ENCODE assay signal across 9 cellular contexts in the genomic region with DNA sequence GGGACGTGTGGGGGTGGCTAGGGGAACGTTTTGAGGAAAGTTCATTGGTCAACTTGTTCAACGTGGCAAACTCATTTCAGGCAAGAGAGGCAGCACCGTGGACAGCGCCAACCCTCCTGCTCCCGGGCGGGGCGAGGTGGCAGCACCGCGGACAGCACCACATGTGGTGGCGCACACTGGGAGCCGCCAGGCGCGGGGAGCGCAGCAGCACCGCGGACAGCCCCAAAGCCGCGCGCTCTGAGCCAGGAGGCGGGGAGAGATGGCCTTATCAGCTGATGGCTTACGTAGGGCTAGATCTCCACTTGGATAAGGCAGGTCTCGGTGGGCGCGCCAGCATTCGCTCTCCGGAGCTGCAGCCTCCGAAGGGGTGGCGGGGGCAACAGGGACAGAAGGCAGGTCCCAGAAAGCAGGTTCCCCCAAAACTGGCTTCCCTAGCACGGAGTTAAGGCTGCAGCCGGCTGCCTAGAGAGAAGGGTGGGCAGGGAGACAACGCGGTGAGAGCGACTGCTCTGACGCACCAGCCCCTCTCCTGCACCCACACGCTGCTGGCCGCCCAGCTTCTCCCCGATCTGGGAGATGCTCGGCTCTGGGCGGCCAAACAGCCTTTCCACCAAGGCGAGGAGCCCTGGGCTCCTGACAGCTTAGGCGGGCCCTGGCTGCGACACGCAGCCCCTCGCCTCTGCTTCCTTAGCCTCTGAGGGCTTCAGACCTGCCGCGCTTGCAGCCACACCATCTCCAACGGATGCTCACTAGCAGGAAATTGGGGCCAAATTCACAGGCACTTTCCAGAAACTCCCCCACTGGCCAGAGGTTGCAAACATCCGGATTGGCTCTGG.
DNase-seq lines count a peak whose midpoint lies in the region; ATAC-seq lines count a peak whose summit lies in the region.
"Had no signal": no experiment of that assay in that cellular context is flagged by ENCODE, and none has a peak within 500 bp of the region (broad histone marks: within the 10 kb centered on the region; RNA-seq: fewer than 3 reads in every experiment).

A gene (plus strand): TSS at position 333 of the 836 bp plus-strand sequence. CDS start 576 bp downstream, outside the sequence.

- H3K27me3 ChIP-seq in effector memory CD4-positive, alpha-beta T cell (replicated peaks; ENCODE audit: control insufficient read depth, insufficient read depth, low read length, poor library complexity, severe bottlenecking), result peaks cover 3% of the 10 kb centered on the region

- DNase-seq in NCI-H1930 (lab: John Stamatoyannopoulos, UW), result peak; percentile 34 to 39
- peak; percentile 33 to 37 for DNase-seq in activated CD8-positive, alpha-beta memory T cell treated with anti-CD3 and anti-CD28 coated beads for 4 hours (ENCODE audit: low read depth in 2 of 2)
- DNase-seq in effector memory CD4-positive, alpha-beta T cell, result peak; percentile 31 to 55 (median 52)
- DNase-seq in medulla oblongata (ENCODE audit: extremely low spot score), result peak; percentile 54
- DNase-seq in stimulated activated CD8-positive, alpha-beta memory T cell treated with anti-CD3 and anti-CD28 coated beads, Interleukin-15, amount 100 ng/mL, for 4 hours (ENCODE audit: low read depth in 2 of 2), result peak; percentile 23 to 30
- DNase-seq in NK-92 treated with Interleukin-12 subunit alpha and Interleukin-12 subunit beta, amount 100 ng/mL, for 24 hours (lab: John Stamatoyannopoulos, UW), result no peak

- ATAC-seq in GM18508 (IDR thresholded peaks at IDR 0.05; ENCODE audit: insufficient read depth, unreplicated experiment), result peak; percentile 69
- ATAC-seq in HG02623 (IDR thresholded peaks at IDR 0.05; ENCODE audit: unreplicated experiment), result peak; percentile 88

- H3K27ac ChIP-seq in effector memory CD4-positive, alpha-beta T cell (ENCODE audit: insufficient read depth, low read length, poor library complexity, severe bottlenecking), result no peak within 1 kb of the TSS
- H3K27ac ChIP-seq: skin epidermis had no signal

- no peak within 1 kb of the TSS for H3K4me3 ChIP-seq in effector memory CD4-positive, alpha-beta T cell (ENCODE audit: insufficient read depth, low read depth, low read length, poor library complexity, severe bottlenecking)
- H3K4me3 ChIP-seq: skin epidermis had no signal

- H3K36me3 ChIP-seq in effector memory CD4-positive, alpha-beta T cell (ENCODE audit: control insufficient read depth, insufficient read depth, low read length), result no peaks in the 10 kb centered on the region

- no peaks in the 10 kb centered on the region for H3K4me1 ChIP-seq in effector memory CD4-positive, alpha-beta T cell (ENCODE audit: control insufficient read depth, insufficient read depth, low read length, poor library complexity, severe bottlenecking)

- no peaks in the 10 kb centered on the region for H3K9me3 ChIP-seq in effector memory CD4-positive, alpha-beta T cell (ENCODE audit: control insufficient read depth, low read length)
